21 cellular contexts compared by ENCODE assay signal in the genomic region with DNA sequence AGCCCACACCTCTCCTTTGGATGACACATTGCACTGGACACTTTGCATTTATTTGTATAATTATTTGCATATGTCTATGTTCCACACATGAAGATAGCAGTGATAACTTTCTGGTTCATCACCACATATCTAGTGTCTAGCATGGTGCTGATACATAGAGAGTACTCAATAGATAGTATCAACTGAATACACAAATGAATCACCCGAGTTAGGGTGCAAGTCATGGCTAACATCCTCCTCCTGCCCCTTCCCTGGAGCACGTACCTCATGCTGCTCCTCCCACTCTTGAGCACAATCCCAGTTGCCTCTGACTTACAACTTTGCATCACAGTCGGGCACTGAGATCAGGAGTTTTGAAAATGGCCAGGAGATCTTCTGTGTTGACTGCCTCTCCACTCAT.
"Had no signal": no experiment of that assay in that cellular context is flagged by ENCODE, and none has a peak within 500 bp of the region (broad histone marks: within the 10 kb centered on the region; RNA-seq: fewer than 3 reads in every experiment).

No MANE protein-coding gene starts in this region.

- H3K36me3 ChIP-seq: esophagus squamous epithelium, prostate gland, thyroid gland, upper lobe of right lung had no signal

- H3K9me3 ChIP-seq: esophagus squamous epithelium, prostate gland, thyroid gland, upper lobe of right lung had no signal

- H3K27me3 ChIP-seq: esophagus squamous epithelium, thyroid gland, upper lobe of right lung had no signal

- ATAC-seq: activated CD4-positive, alpha-beta T cell treated with anti-CD3 and anti-CD28 coated beads for 36 hours; activated T-cell treated with anti-CD3 and anti-CD28 coated beads, Interleukin-2, amount 50 U/mL, for 4 hours; left lobe of liver; naive thymus-derived CD8-positive, alpha-beta T cell; upper lobe of right lung had no signal

- H3K27ac ChIP-seq: coronary artery, prostate gland, upper lobe of right lung had no signal

- H3K4me3 ChIP-seq: coronary artery, esophagus squamous epithelium, prostate gland, thyroid gland, upper lobe of right lung had no signal

- H3K4me1 ChIP-seq: prostate gland had no signal

- DNase-seq: activated B cell treated with CpG ODN at 0.5 μM for 24 hours; activated CD4-positive, alpha-beta T cell treated with anti-CD3 and anti-CD28 coated beads for 36 hours; activated CD4-positive, alpha-beta T cell treated with anti-CD3 and anti-CD28 coated beads, Interleukin-2, amount 50 U/mL, for 48 hours; activated CD8-positive, alpha-beta memory T cell treated with anti-CD3 and anti-CD28 coated beads, Interleukin-2, amount 50 U/mL, for 48 hours; activated naive CD4-positive, alpha-beta T cell treated with Interleukin-2 at 50 U/mL for 16 hours; activated T-cell treated with anti-CD3 and anti-CD28 coated beads, Interleukin-2, amount 50 U/mL, for 4 hours; amygdala; cerebellar nuclear complex; esophagus squamous epithelium; immature natural killer cell; mammary epithelial cell; naive thymus-derived CD8-positive, alpha-beta T cell; stimulated activated CD4-positive, alpha-beta T cell treated with anti-CD3 and anti-CD28 coated beads, Interleukin-12 subunit alpha, Interleukin-12 subunit beta, amount 100 ng/mL, for 4 hours; stimulated activated CD4-positive, alpha-beta T cell treated with anti-CD3 and anti-CD28 coated beads, Interleukin-4, amount 100 ng/mL, for 4 hours; substantia nigra; T1000; thyroid gland; upper lobe of right lung had no signal
